In genomic region chr12:125286005-125286727, GRCh38 we compare ENCODE assay signal across 3 cellular contexts.
TF ChIP-seq lines count a peak whose summit lies in the region.

No MANE protein-coding gene starts in this region.

TF ChIP-seq in HEK293, 187 proteins besides CTCF, POLR2A, EP300 and RAD21 (continued from another document):
- no peak for TF ChIP-seq ZNF530 (tag by site-specific recombination; IDR thresholded peaks at IDR 0.05; ENCODE audit: low read depth)
- TF ChIP-seq, protein P1, sequence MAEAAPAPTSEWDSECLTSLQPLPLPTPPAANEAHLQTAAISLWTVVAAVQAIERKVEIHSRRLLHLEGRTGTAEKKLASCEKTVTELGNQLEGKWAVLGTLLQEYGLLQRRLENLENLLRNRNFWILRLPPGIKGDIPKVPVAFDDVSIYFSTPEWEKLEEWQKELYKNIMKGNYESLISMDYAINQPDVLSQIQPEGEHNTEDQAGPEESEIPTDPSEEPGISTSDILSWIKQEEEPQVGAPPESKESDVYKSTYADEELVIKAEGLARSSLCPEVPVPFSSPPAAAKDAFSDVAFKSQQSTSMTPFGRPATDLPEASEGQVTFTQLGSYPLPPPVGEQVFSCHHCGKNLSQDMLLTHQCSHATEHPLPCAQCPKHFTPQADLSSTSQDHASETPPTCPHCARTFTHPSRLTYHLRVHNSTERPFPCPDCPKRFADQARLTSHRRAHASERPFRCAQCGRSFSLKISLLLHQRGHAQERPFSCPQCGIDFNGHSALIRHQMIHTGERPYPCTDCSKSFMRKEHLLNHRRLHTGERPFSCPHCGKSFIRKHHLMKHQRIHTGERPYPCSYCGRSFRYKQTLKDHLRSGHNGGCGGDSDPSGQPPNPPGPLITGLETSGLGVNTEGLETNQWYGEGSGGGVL (tag by site-specific recombination; IDR thresholded peaks at IDR 0.05), result no peak

TF ChIP-seq in K562, 482 proteins besides CTCF, POLR2A, EP300 and RAD21 (continued from another document and continues in another):
- TF ChIP-seq POLR2B (IDR thresholded peaks at IDR 0.05; ENCODE audit: low read depth, partially characterized antibody) (no peak), PRPF4 (IDR thresholded peaks at IDR 0.05; ENCODE audit: insufficient read depth, low read depth, low read length, poor library complexity, severe bottlenecking) (no peak), ZFP36 (IDR thresholded peaks at IDR 0.05; ENCODE audit: low read depth, low read length, partially characterized antibody) (peak; percentile 54), BMI1 (IDR thresholded peaks at IDR 0.05; ENCODE audit: low read length) (no peak), ZBTB2 (IDR thresholded peaks at IDR 0.05) (no peak), ZNF511 (CRISPR knock-in tag; IDR thresholded peaks at IDR 0.05) (no peak), NCOA4 (IDR thresholded peaks at IDR 0.05; ENCODE audit: partially characterized antibody) (no peak), STAG1 (CRISPR knock-in tag; IDR thresholded peaks at IDR 0.05; ENCODE audit: borderline replicate concordance) (no peak), ZNF785 (CRISPR knock-in tag; IDR thresholded peaks at IDR 0.05) (no peak), SREBF1 (IDR thresholded peaks at IDR 0.05; ENCODE audit: borderline replicate concordance, low read depth, low read length) (no peak), BCOR (IDR thresholded peaks at IDR 0.05) (0 out of 2 replicates have a peak, but pooled peaks have one; percentile 16), ZNF766 (CRISPR knock-in tag; conservative IDR thresholded peaks at IDR 0.05) (no peak), ZHX1 (conservative IDR thresholded peaks at IDR 0.05; ENCODE audit: low read length) (no peak), PCBP2 (IDR thresholded peaks at IDR 0.05; ENCODE audit: low read depth, low read length, poor library complexity, severe bottlenecking) (no peak), ZNF184 (CRISPR knock-in tag; IDR thresholded peaks at IDR 0.05) (no peak), RBM25 (IDR thresholded peaks at IDR 0.05; ENCODE audit: low read depth, low read length, severe bottlenecking) (peak; percentile 70), CEBPB (tag; IDR thresholded peaks at IDR 0.05) (no peak), ETS1 (conservative IDR thresholded peaks at IDR 0.05; ENCODE audit: control insufficient read depth, low read depth, low read length) (no peak)

TF ChIP-seq in SK-N-SH treated with all-trans-retinoic acid at 6 μM for 48 hours, 23 proteins besides CTCF, POLR2A, EP300 and RAD21 (continued from another document):
- TF ChIP-seq CSRNP3 (CRISPR knock-in tag; IDR thresholded peaks at IDR 0.05), result no peak
- no peak for TF ChIP-seq OSR1 (CRISPR knock-in tag; IDR thresholded peaks at IDR 0.05)
- TF ChIP-seq TOX (CRISPR knock-in tag; IDR thresholded peaks at IDR 0.05; ENCODE audit: borderline replicate concordance), result no peak
- no peak for TF ChIP-seq ZC3H10 (CRISPR knock-in tag; IDR thresholded peaks at IDR 0.05)
- TF ChIP-seq GLIS3 (CRISPR knock-in tag; IDR thresholded peaks at IDR 0.05), result no peak
- no peak for TF ChIP-seq TCF4 (CRISPR knock-in tag; IDR thresholded peaks at IDR 0.05; ENCODE audit: borderline replicate concordance)
- TF ChIP-seq ISL1 (CRISPR knock-in tag; IDR thresholded peaks at IDR 0.05), result no peak
- TF ChIP-seq, protein P2, sequence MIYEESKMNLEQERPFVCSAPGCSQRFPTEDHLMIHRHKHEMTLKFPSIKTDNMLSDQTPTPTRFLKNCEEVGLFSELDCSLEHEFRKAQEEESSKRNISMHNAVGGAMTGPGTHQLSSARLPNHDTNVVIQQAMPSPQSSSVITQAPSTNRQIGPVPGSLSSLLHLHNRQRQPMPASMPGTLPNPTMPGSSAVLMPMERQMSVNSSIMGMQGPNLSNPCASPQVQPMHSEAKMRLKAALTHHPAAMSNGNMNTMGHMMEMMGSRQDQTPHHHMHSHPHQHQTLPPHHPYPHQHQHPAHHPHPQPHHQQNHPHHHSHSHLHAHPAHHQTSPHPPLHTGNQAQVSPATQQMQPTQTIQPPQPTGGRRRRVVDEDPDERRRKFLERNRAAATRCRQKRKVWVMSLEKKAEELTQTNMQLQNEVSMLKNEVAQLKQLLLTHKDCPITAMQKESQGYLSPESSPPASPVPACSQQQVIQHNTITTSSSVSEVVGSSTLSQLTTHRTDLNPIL (CRISPR knock-in tag; IDR thresholded peaks at IDR 0.05; ENCODE audit: low read depth), result no peak
- no peak for TF ChIP-seq ZFP3 (CRISPR knock-in tag; IDR thresholded peaks at IDR 0.05)
- no peak for TF ChIP-seq RARB (CRISPR knock-in tag; IDR thresholded peaks at IDR 0.05)
- TF ChIP-seq, protein P3, sequence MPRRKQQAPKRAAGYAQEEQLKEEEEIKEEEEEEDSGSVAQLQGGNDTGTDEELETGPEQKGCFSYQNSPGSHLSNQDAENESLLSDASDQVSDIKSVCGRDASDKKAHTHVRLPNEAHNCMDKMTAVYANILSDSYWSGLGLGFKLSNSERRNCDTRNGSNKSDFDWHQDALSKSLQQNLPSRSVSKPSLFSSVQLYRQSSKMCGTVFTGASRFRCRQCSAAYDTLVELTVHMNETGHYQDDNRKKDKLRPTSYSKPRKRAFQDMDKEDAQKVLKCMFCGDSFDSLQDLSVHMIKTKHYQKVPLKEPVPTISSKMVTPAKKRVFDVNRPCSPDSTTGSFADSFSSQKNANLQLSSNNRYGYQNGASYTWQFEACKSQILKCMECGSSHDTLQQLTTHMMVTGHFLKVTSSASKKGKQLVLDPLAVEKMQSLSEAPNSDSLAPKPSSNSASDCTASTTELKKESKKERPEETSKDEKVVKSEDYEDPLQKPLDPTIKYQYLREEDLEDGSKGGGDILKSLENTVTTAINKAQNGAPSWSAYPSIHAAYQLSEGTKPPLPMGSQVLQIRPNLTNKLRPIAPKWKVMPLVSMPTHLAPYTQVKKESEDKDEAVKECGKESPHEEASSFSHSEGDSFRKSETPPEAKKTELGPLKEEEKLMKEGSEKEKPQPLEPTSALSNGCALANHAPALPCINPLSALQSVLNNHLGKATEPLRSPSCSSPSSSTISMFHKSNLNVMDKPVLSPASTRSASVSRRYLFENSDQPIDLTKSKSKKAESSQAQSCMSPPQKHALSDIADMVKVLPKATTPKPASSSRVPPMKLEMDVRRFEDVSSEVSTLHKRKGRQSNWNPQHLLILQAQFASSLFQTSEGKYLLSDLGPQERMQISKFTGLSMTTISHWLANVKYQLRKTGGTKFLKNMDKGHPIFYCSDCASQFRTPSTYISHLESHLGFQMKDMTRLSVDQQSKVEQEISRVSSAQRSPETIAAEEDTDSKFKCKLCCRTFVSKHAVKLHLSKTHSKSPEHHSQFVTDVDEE (CRISPR knock-in tag; IDR thresholded peaks at IDR 0.05), result no peak
- no peak for TF ChIP-seq ARNTL (CRISPR knock-in tag; IDR thresholded peaks at IDR 0.05; ENCODE audit: borderline replicate concordance, low read depth)
- no peak for TF ChIP-seq PPARA (CRISPR knock-in tag; IDR thresholded peaks at IDR 0.05; ENCODE audit: borderline replicate concordance)
- no peak for TF ChIP-seq ZNF565 (CRISPR knock-in tag; conservative IDR thresholded peaks at IDR 0.05; ENCODE audit: low read depth)
